In genomic region chr6:3912366-3913076, GRCh38 we compare ENCODE assay signal across 10 cellular contexts.
DNase-seq lines count a peak whose midpoint lies in the region; ATAC-seq and TF ChIP-seq lines count a peak whose summit lies in the region.
"Had no signal": no experiment of that assay in that cellular context is flagged by ENCODE, and none has a peak within 500 bp of the region (broad histone marks: within the 10 kb centered on the region; RNA-seq: fewer than 3 reads in every experiment).

No MANE protein-coding gene starts in this region.

- peak; percentile 12 for DNase-seq in ACHN
- no peak for DNase-seq in left cardiac atrium
- DNase-seq in GM10266 (ENCODE audit: extremely low spot score) = no peak
- no peak for DNase-seq in stimulated activated CD8-positive, alpha-beta memory T cell treated with anti-CD3 and anti-CD28 coated beads, Interleukin-4, amount 100 ng/mL, for 48 hours
- no peak for DNase-seq in UCSD-AML1 (lab: John Stamatoyannopoulos, UW; ENCODE audit: unreplicated experiment)
- DNase-seq: AML-193, NCI-H526 had no signal

- ATAC-seq in left cardiac atrium (peak; percentile 29 to 41), GM19324 (IDR thresholded peaks at IDR 0.05; ENCODE audit: low FRiP score, unreplicated experiment) (no peak)

- TF ChIP-seq CTCF in VCaP (conservative IDR thresholded peaks at IDR 0.05) = no peak
- no peak for TF ChIP-seq CTCF in GM10266 (IDR thresholded peaks at IDR 0.05; ENCODE audit: control insufficient read depth, insufficient read depth, low read depth, missing control alignments)

- H3K27me3 ChIP-seq in rectal smooth muscle tissue (ENCODE audit: control insufficient read depth, insufficient read depth, low read length) = no peaks in the 10 kb centered on the region

- intact Hi-C loops in left cardiac atrium (cut with DNase I) = no loop called here

- H3K4me1 ChIP-seq in rectal smooth muscle tissue (ENCODE audit: control insufficient read depth, insufficient read depth, low read length) = peaks cover 26% of the 10 kb centered on the region

- H3K9ac ChIP-seq in rectal smooth muscle tissue (ENCODE audit: low read length) = no peak overlapping the region

- H3K4me3 ChIP-seq in rectal smooth muscle tissue (ENCODE audit: low read length) = no peak overlapping the region

- H3K36me3 ChIP-seq in rectal smooth muscle tissue (ENCODE audit: control insufficient read depth, insufficient read depth, low read length) = no peaks in the 10 kb centered on the region

- H3K27ac ChIP-seq in VCaP (peak overlapping the region; percentile 84), rectal smooth muscle tissue (ENCODE audit: low read depth, low read length) (peak overlapping the region; percentile 79)

- in situ Hi-C loops in ACHN (cut with HindIII; ENCODE audit: low pct_ligation_motif_present, low pct_unique_long_range_greater_than_20kb, low sequenced_read_pairs) = no loop called here
